ENCODE assay signal across 20 cellular contexts in genomic region chr14:60315591-60315990, GRCh38.
"Had no signal": no experiment of that assay in that cellular context is flagged by ENCODE, and none has a peak within 500 bp of the region (broad histone marks: within the 10 kb centered on the region; RNA-seq: fewer than 3 reads in every experiment).

No MANE protein-coding gene starts in this region.

- H3K9me3 Mint-ChIP-seq: neural crest cell; stimulated activated naive B cell treated with anti-CD40 and anti-IgM and Interleukin-4, amounts not matched to agents 10 μg/mL and 1 μg/mL and 100 μg/mL, for 72 hours; stimulated activated naive CD8-positive, alpha-beta T cell treated with anti-CD3 and anti-CD28 coated beads, Interleukin-15, amount 100 ng/mL, for 72 hours had no signal

- H3K4me1 Mint-ChIP-seq: naive thymus-derived CD4-positive, alpha-beta T cell; stimulated activated naive B cell treated with anti-CD40 and anti-IgM and Interleukin-4, amounts not matched to agents 10 μg/mL and 1 μg/mL and 100 μg/mL, for 72 hours; stimulated activated naive CD8-positive, alpha-beta T cell treated with anti-CD3 and anti-CD28 coated beads, Interleukin-15, amount 100 ng/mL, for 72 hours had no signal

- H3K4me1 ChIP-seq: esophagus squamous epithelium, right atrium auricular region, sigmoid colon, transverse colon had no signal

- ATAC-seq: left colon; left ventricle myocardium superior; naive thymus-derived CD4-positive, alpha-beta T cell; stimulated activated naive B cell treated with anti-CD40 and anti-IgM and Interleukin-4, amounts not matched to agents 10 μg/mL and 1 μg/mL and 100 μg/mL, for 72 hours; stimulated activated naive CD8-positive, alpha-beta T cell treated with anti-CD3 and anti-CD28 coated beads, Interleukin-15, amount 100 ng/mL, for 72 hours had no signal

- DNase-seq: effector memory CD4-positive, alpha-beta T cell; esophagus squamous epithelium; foreskin fibroblast; left colon; left ventricle myocardium superior; mesenchymal stem cell; naive thymus-derived CD4-positive, alpha-beta T cell; nucleus accumbens; ovary; sigmoid colon; stimulated activated CD4-positive, alpha-beta T cell treated with anti-CD3 and anti-CD28 coated beads, Interleukin-2, amount 100 ng/mL, for 24 hours; stimulated activated CD4-positive, alpha-beta T cell treated with anti-CD3 and anti-CD28 coated beads, Interleukin-4, amount 100 ng/mL, for 4 hours; stimulated activated naive B cell treated with anti-CD40 and anti-IgM and Interleukin-4, amounts not matched to agents 10 μg/mL and 1 μg/mL and 100 μg/mL, for 72 hours; stimulated activated naive CD8-positive, alpha-beta T cell treated with anti-CD3 and anti-CD28 coated beads, Interleukin-15, amount 100 ng/mL, for 72 hours; transverse colon had no signal

- H3K4me3 ChIP-seq: esophagus squamous epithelium, lung, ovary, right atrium auricular region, sigmoid colon, skin epidermis, thoracic aorta, transverse colon had no signal

- H3K27ac ChIP-seq: esophagus squamous epithelium, ovary, right atrium auricular region, sigmoid colon, skin epidermis, thoracic aorta, transverse colon had no signal

- H3K27ac Mint-ChIP-seq: naive thymus-derived CD4-positive, alpha-beta T cell; stimulated activated naive B cell treated with anti-CD40 and anti-IgM and Interleukin-4, amounts not matched to agents 10 μg/mL and 1 μg/mL and 100 μg/mL, for 72 hours; stimulated activated naive CD8-positive, alpha-beta T cell treated with anti-CD3 and anti-CD28 coated beads, Interleukin-15, amount 100 ng/mL, for 72 hours had no signal

- H3K27me3 ChIP-seq: ovary, right atrium auricular region, sigmoid colon had no signal

- H3K36me3 ChIP-seq: esophagus squamous epithelium, ovary, right atrium auricular region, sigmoid colon, thoracic aorta, transverse colon had no signal

- H3K4me3 Mint-ChIP-seq: naive thymus-derived CD4-positive, alpha-beta T cell; neural crest cell; stimulated activated naive B cell treated with anti-CD40 and anti-IgM and Interleukin-4, amounts not matched to agents 10 μg/mL and 1 μg/mL and 100 μg/mL, for 72 hours; stimulated activated naive CD8-positive, alpha-beta T cell treated with anti-CD3 and anti-CD28 coated beads, Interleukin-15, amount 100 ng/mL, for 72 hours had no signal
